Comparison of ENCODE assay signal across 17 cellular contexts in genomic region chr3:73499787-73500186, GRCh38.
DNase-seq lines count a peak whose midpoint lies in the region; ATAC-seq and TF ChIP-seq lines count a peak whose summit lies in the region.
"Had no signal": no experiment of that assay in that cellular context is flagged by ENCODE, and none has a peak within 500 bp of the region (broad histone marks: within the 10 kb centered on the region; RNA-seq: fewer than 3 reads in every experiment).

No MANE protein-coding gene starts in this region.

- POLR2A ChIA-PET in MCF 10A (lab: Yijun Ruan, JAX), result no interaction called here

- H3K27ac Mint-ChIP-seq in MCF 10A (ENCODE audit: low read depth, unreplicated experiment), result no peak overlapping the region
- H3K27ac Mint-ChIP-seq: activated naive CD8-positive, alpha-beta T cell treated with anti-CD3 and anti-CD28 coated beads, Interleukin-2, amount 10 ng/mL, durations not matched to agents 7 days and 5 days; CD8-positive, alpha-beta memory T cell had no signal

- ATAC-seq in HG02571 (IDR thresholded peaks at IDR 0.05; ENCODE audit: unreplicated experiment), result peak; percentile 42
- peak; percentile 44 for ATAC-seq in HG03469 (IDR thresholded peaks at IDR 0.05; ENCODE audit: unreplicated experiment)

- intact Hi-C loops in mammary epithelial cell (cut with micrococcal nuclease) (loop anchor here (5.0 to 10.0 kb wide), 2 partner anchors 555 to 647 kb away; no protein-coding TSS in a partner anchor), MCF 10A (cut with micrococcal nuclease) (loop anchor here (5.0 kb wide), 1 partner anchor 652 kb away; the partner anchor contains the start of gene SHQ1)

- no peak for TF ChIP-seq CTCF in mammary epithelial cell (conservative IDR thresholded peaks at IDR 0.05 in 1 of 2, IDR thresholded peaks at IDR 0.05 in 1 of 2; ENCODE audit: extremely low read depth in 1 of 2, insufficient read depth in 1 of 2, low read depth in 1 of 2, low read length in 2 of 2)
- no peak for TF ChIP-seq CTCF in MCF 10A (IDR thresholded peaks at IDR 0.05; ENCODE audit: unreplicated experiment)

- no peaks in the 10 kb centered on the region for H3K36me3 Mint-ChIP-seq in MCF 10A (ENCODE audit: insufficient read depth, unreplicated experiment)
- H3K36me3 Mint-ChIP-seq: activated naive CD8-positive, alpha-beta T cell treated with anti-CD3 and anti-CD28 coated beads, Interleukin-2, amount 10 ng/mL, durations not matched to agents 7 days and 5 days; CD8-positive, alpha-beta memory T cell had no signal

- no peak overlapping the region for H3K4me3 ChIP-seq in mammary epithelial cell (replicated peaks in 1 of 3; ENCODE audit: insufficient read depth in 1 of 3, low read depth in 2 of 3, low read length in 3 of 3)
- H3K4me3 ChIP-seq: coronary artery had no signal

- H3K9me3 Mint-ChIP-seq in MCF 10A (ENCODE audit: unreplicated experiment), result no peaks in the 10 kb centered on the region
- H3K9me3 Mint-ChIP-seq: activated naive CD8-positive, alpha-beta T cell treated with anti-CD3 and anti-CD28 coated beads, Interleukin-2, amount 10 ng/mL, durations not matched to agents 7 days and 5 days; CD8-positive, alpha-beta memory T cell had no signal

- H3K79me2 ChIP-seq in mammary epithelial cell (ENCODE audit: insufficient read depth, low read length), result no peaks in the 10 kb centered on the region
- H3K79me2 ChIP-seq: parathyroid adenoma had no signal

- no peaks in the 10 kb centered on the region for H3K9me3 ChIP-seq in mammary epithelial cell (replicated peaks; ENCODE audit: insufficient read depth, low read length)

- H3K4me3 Mint-ChIP-seq in MCF 10A (ENCODE audit: unreplicated experiment), result no peak overlapping the region
- H3K4me3 Mint-ChIP-seq: activated naive CD8-positive, alpha-beta T cell treated with anti-CD3 and anti-CD28 coated beads, Interleukin-2, amount 10 ng/mL, durations not matched to agents 7 days and 5 days; CD8-positive, alpha-beta memory T cell had no signal

- CTCF ChIA-PET in mammary epithelial cell (lab: Charles Lee; ENCODE audit: low non-redundant PET) (interaction anchor here (0.5 kb wide), 1 partner anchor 11 kb away, joined by 4 read pairs; no protein-coding TSS in a partner anchor), MCF 10A (lab: Yijun Ruan, JAX) (interaction anchor here (0.9 to 9.9 kb wide), 5 partner anchors 13 to 401 kb away, joined by 3 to 200 read pairs (median 10); no protein-coding TSS in a partner anchor)

- no peaks in the 10 kb centered on the region for H3K4me1 ChIP-seq in mammary epithelial cell (ENCODE audit: insufficient read depth, low read length)
- H3K4me1 ChIP-seq: parathyroid adenoma had no signal

- H3K4me1 Mint-ChIP-seq in MCF 10A (ENCODE audit: insufficient read depth, unreplicated experiment), result no peaks in the 10 kb centered on the region
- H3K4me1 Mint-ChIP-seq: activated naive CD8-positive, alpha-beta T cell treated with anti-CD3 and anti-CD28 coated beads, Interleukin-2, amount 10 ng/mL, durations not matched to agents 7 days and 5 days; CD8-positive, alpha-beta memory T cell had no signal

- no peak overlapping the region for H3K27ac ChIP-seq in mammary epithelial cell (ENCODE audit: insufficient read depth, low read depth, low read length)
- H3K27ac ChIP-seq: coronary artery, parathyroid adenoma had no signal

- H3K27me3 ChIP-seq in mammary epithelial cell (ENCODE audit: insufficient read depth, low read length), result no peaks in the 10 kb centered on the region

- dilution Hi-C loops in mammary epithelial cell (cut with HindIII; ENCODE audit: low sequenced_read_pairs), result no loop called here

- no peak overlapping the region for H3K4me2 ChIP-seq in mammary epithelial cell (ENCODE audit: insufficient read depth, low read depth, low read length)

- 100% methylated on average over 3 of the region's 3 CpGs for WGBS in mammary epithelial cell (ENCODE audit: low coverage, missing lambda C conversion rate)

- DNase-seq in mammary epithelial cell (peak; percentile 35), MCF 10A (ENCODE audit: unreplicated experiment) (no peak), myocyte (ENCODE audit: low read depth) (peak; percentile 36), NCI-H2029 treated with DMSO at 0.1 percent for 48 hours (lab: John Stamatoyannopoulos, UW) (no peak)
- no peak for DNase-seq in activated effector memory CD4-positive, alpha-beta T cell treated with Interleukin-2 at 50 U/mL for 16 hours
- DNase-seq in activated naive CD4-positive, alpha-beta T cell (lab: John Stamatoyannopoulos, UW), result no peak
- DNase-seq: 8988T; activated naive CD8-positive, alpha-beta T cell treated with anti-CD3 and anti-CD28 coated beads, Interleukin-2, amount 10 ng/mL, durations not matched to agents 7 days and 5 days; CD8-positive, alpha-beta memory T cell; GF-D8; midbrain; NCI-H1694 treated with DMSO at 0.1 percent for 48 hours; SIG-M5 had no signal

- no TSS peak for BruUV-seq in mammary epithelial cell (replicated peaks; lab: Mats Ljungman, UMichigan)
- BruUV-seq in MCF 10A (replicated peaks; lab: Mats Ljungman, UMichigan), result no TSS peak

- no peak overlapping the region for H3K9ac ChIP-seq in mammary epithelial cell (ENCODE audit: insufficient read depth, low read length)
- H3K9ac ChIP-seq: parathyroid adenoma had no signal

- in situ Hi-C loops in mammary epithelial cell (cut with MboI; ENCODE audit: low sequenced_read_pairs in 2 of 2), result loop anchor here (5.0 to 25.0 kb wide), 3 partner anchors 263 to 397 kb away; no protein-coding TSS in a partner anchor

- no peak overlapping the region for H2AFZ ChIP-seq in mammary epithelial cell (ENCODE audit: low read depth, low read length)
- H2AFZ ChIP-seq: parathyroid adenoma had no signal

- H3K36me3 ChIP-seq in mammary epithelial cell (ENCODE audit: insufficient read depth, low read length), result no peaks in the 10 kb centered on the region

- peaks cover 10% of the 10 kb centered on the region for H3K27me3 Mint-ChIP-seq in MCF 10A (ENCODE audit: insufficient read depth, unreplicated experiment)

- H4K20me1 ChIP-seq in mammary epithelial cell (ENCODE audit: insufficient read depth, low read length), result no peaks in the 10 kb centered on the region

Comparison
In these comparisons a context has a peak if more than half of its experiments do, and no peak if none do; other contexts are left out.
1. DNase-seq: peak in mammary epithelial cell (single experiment) and myocyte (single experiment); none in MCF 10A (single experiment), activated effector memory CD4-positive, alpha-beta T cell treated with Interleukin-2 at 50 U/mL for 16 hours (single experiment), NCI-H2029 treated with DMSO at 0.1 percent for 48 hours (single experiment) and activated naive CD4-positive, alpha-beta T cell (0 of 4).